Comparison of ENCODE assay signal across 8 cellular contexts in genomic region chr5:172641359-172642045, GRCh38. TPM values are rescaled to one million over a fixed set of nuclear protein-coding genes. Genes with fewer than 3 reads are reported as not detected.
DNase-seq lines count a peak whose midpoint lies in the region; ATAC-seq, FAIRE-seq and TF ChIP-seq lines count a peak whose summit lies in the region.

No MANE protein-coding gene starts in this region.

- no peak for TF ChIP-seq EP300 in suprapubic skin (IDR thresholded peaks at IDR 0.05)

- H3K36me3 ChIP-seq in ascending aorta, result no peaks in the 10 kb centered on the region
- H3K36me3 ChIP-seq in kidney (ENCODE audit: control insufficient read depth in 1 of 2, insufficient read depth in 2 of 2, low read length in 2 of 2), result no peaks in the 10 kb centered on the region
- H3K36me3 ChIP-seq in suprapubic skin, result no peaks in the 10 kb centered on the region

- no peaks in the 10 kb centered on the region for H3K9me3 ChIP-seq in ascending aorta
- no peaks in the 10 kb centered on the region for H3K9me3 ChIP-seq in kidney (ENCODE audit: control insufficient read depth in 1 of 2, low read length in 2 of 2)
- H3K9me3 ChIP-seq in suprapubic skin, result no peaks in the 10 kb centered on the region

- FAIRE-seq in kidney (lab: Jason Lieb, UNC), result no peak

- DNase-seq in EH (ENCODE audit: low read depth) (peak; percentile 21), ascending aorta (ENCODE audit: low spot score in 2 of 2) (no peak), kidney (peak; percentile 77), suprapubic skin (ENCODE audit: low spot score in 2 of 2) (no peak), SKM-1 treated with dmso at 0.1 percent for 144 hours (lab: John Stamatoyannopoulos, UW; ENCODE audit: unreplicated experiment) (no peak), cortex of kidney (lab: John Stamatoyannopoulos, UW) (no peak), HUDEP-2 (lab: John Stamatoyannopoulos, UW; ENCODE audit: unreplicated experiment in 76 of 76) (no peak)

- H3K27me3 ChIP-seq in ascending aorta (no peaks in the 10 kb centered on the region), suprapubic skin (peaks cover 3% of the 10 kb centered on the region)

- TF ChIP-seq CTCF in ascending aorta (IDR thresholded peaks at IDR 0.05) (no peak), kidney (IDR thresholded peaks at IDR 0.05; ENCODE audit: borderline replicate concordance, extremely low read depth, insufficient read depth) (peak; percentile 12), suprapubic skin (IDR thresholded peaks at IDR 0.05) (no peak)

- no peak for TF ChIP-seq POLR2A in suprapubic skin (IDR thresholded peaks at IDR 0.05)

- WGBS in suprapubic skin, result 0% methylated on average over 24 of the region's 72 CpGs

- H3K4me3 ChIP-seq in ascending aorta (peak overlapping the region; percentile 75 to 77), kidney (ENCODE audit: low read length in 2 of 2) (peak overlapping the region; percentile 47 to 60), suprapubic skin (peak overlapping the region; percentile 73)

- intact Hi-C loops in ascending aorta (cut with DNase I) (loop anchor here (10.0 kb wide), 1 partner anchor 53 kb away; no protein-coding TSS in a partner anchor), kidney (cut with DNase I) (no loop called here)

- peak; percentile 16 for ATAC-seq in HG03108 (IDR thresholded peaks at IDR 0.05; ENCODE audit: unreplicated experiment)

- H3K27ac ChIP-seq in ascending aorta (peak overlapping the region; percentile 41 to 73), kidney (ENCODE audit: low read depth in 2 of 2, low read length in 2 of 2) (peak overlapping the region; percentile 73 to 86), suprapubic skin (peak overlapping the region; percentile 81)

- peak overlapping the region; percentile 16 to 62 for H3K9ac ChIP-seq in kidney (ENCODE audit: low read length in 2 of 2)

- H3K4me1 ChIP-seq in ascending aorta (peaks cover 4 to 13% of the 10 kb centered on the region in 2 donors), kidney (ENCODE audit: control insufficient read depth in 1 of 2, insufficient read depth in 1 of 2, low read depth in 1 of 2, low read length in 2 of 2) (peaks cover 0 to 18% of the 10 kb centered on the region in 2 donors), suprapubic skin (peaks cover 53% of the 10 kb centered on the region)

RNA-seq across cellular contexts. Expression of gene NEURL1B, which starts 0.4 kb away (rescaled TPM):
- total RNA-seq in ascending aorta (131 TPM), kidney (42.6 TPM), suprapubic skin (10 to 100 TPM; 18.5 to 40.9 (median 30.4) TPM)
- 5.4 TPM for polyA plus RNA-seq in kidney (ENCODE audit: insufficient read depth, low read depth, low replicate concordance)

Comparison
In these comparisons a context has a peak if more than half of its experiments do, and no peak if none do; other contexts are left out.
1. DNase-seq: peak in EH (single experiment) and kidney (single experiment); none in ascending aorta (0 of 2), suprapubic skin (0 of 2), SKM-1 treated with dmso at 0.1 percent for 144 hours (single experiment), cortex of kidney (single experiment) and HUDEP-2 (0 of 76).
2. Peak in every context shown above with its lines, with median percentiles within 50 percentile points of each other: H3K27ac ChIP-seq and H3K4me3 ChIP-seq.